ENCODE assay signal across 38 cellular contexts in the genomic region with DNA sequence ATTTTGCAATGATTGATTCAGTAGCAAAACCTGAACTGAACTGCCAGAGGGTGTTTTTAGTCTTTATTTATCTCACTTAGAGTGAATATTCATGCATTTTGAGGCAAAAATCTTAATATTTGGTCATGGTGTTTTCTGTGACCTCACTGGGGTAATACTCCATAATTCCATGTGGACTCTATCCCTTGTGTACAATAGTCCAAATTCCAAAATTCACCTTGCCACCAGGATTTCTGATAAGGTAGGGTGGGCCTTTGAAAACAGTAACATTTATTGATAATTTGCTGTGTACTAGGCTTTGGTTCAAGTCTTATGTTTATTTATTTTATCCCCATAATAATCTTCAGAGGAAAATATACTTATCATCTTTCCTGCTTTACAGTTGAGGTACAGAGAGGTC.
"Had no signal": no experiment of that assay in that cellular context is flagged by ENCODE, and none has a peak within 500 bp of the region (broad histone marks: within the 10 kb centered on the region; RNA-seq: fewer than 3 reads in every experiment).

No MANE protein-coding gene starts in this region.

- ATAC-seq: activated naive CD4-positive, alpha-beta T cell treated with anti-CD3 and anti-CD28 coated beads, Interleukin-2, amount 50 U/mL, for 72 hours; activated naive CD8-positive, alpha-beta T cell treated with anti-CD3 and anti-CD28 coated beads, Interleukin-2, amount 50 U/mL, for 24 hours; activated T-cell treated with anti-CD3 and anti-CD28 coated beads, Interleukin-2, amount 50 U/mL, for 4 hours; activated T-cell treated with anti-CD3 and anti-CD28 coated beads, Interleukin-2, amount 50 U/mL, for 72 hours; activated T-helper 17 cell treated with anti-CD3 and anti-CD28 coated beads, Interleukin-2, amount 50 U/mL, for 72 hours had no signal

- H3K36me3 ChIP-seq: adrenal gland, ascending aorta, brain microvascular endothelial cell, breast epithelium, cardiac muscle cell had no signal

- DNase-seq: activated effector memory CD4-positive, alpha-beta T cell treated with anti-CD3 and anti-CD28 coated beads, Interleukin-2, amount 50 U/mL, for 16 hours; activated effector memory CD4-positive, alpha-beta T cell treated with Interleukin-2 at 50 U/mL for 16 hours; activated gamma-delta T cell; activated gamma-delta T cell treated with Interleukin-2 at 50 U/mL for 16 hours; activated naive CD4-positive, alpha-beta T cell; activated naive CD4-positive, alpha-beta T cell treated with anti-CD3 and anti-CD28 coated beads for 36 hours; activated naive CD4-positive, alpha-beta T cell treated with anti-CD3 and anti-CD28 coated beads, Interleukin-2, amount 10 ng/mL, durations not matched to agents 7 days and 5 days; activated naive CD4-positive, alpha-beta T cell treated with anti-CD3 and anti-CD28 coated beads, Interleukin-2, amount 50 U/mL, for 16 hours; activated naive CD4-positive, alpha-beta T cell treated with Interleukin-2 at 50 U/mL for 16 hours; activated naive CD8-positive, alpha-beta T cell treated with anti-CD3 and anti-CD28 coated beads for 36 hours; activated naive CD8-positive, alpha-beta T cell treated with anti-CD3 and anti-CD28 coated beads, Interleukin-2, amount 10 ng/mL, durations not matched to agents 7 days and 5 days; activated naive CD8-positive, alpha-beta T cell treated with anti-CD3 and anti-CD28 coated beads, Interleukin-2, amount 50 U/mL, for 24 hours; activated T-cell treated with anti-CD3 and anti-CD28 coated beads, Interleukin-2, amount 50 U/mL, for 1 hour; activated T-cell treated with anti-CD3 and anti-CD28 coated beads, Interleukin-2, amount 50 U/mL, for 24 hours; activated T-cell treated with anti-CD3 and anti-CD28 coated beads, Interleukin-2, amount 50 U/mL, for 4 hours; activated T-cell treated with anti-CD3 and anti-CD28 coated beads, Interleukin-2, amount 50 U/mL, for 48 hours; activated T-cell treated with anti-CD3 and anti-CD28 coated beads, Interleukin-2, amount 50 U/mL, for 72 hours; adrenal gland; amniotic stem cell; amygdala; anterior cingulate cortex; aorta; body of pancreas; brain microvascular endothelial cell; caudate nucleus; central memory CD4-positive, alpha-beta T cell; cerebellar nuclear complex had no signal

- H3K9me3 Mint-ChIP-seq: activated naive CD4-positive, alpha-beta T cell treated with anti-CD3 and anti-CD28 coated beads for 36 hours; activated naive CD4-positive, alpha-beta T cell treated with anti-CD3 and anti-CD28 coated beads, Interleukin-2, amount 10 ng/mL, durations not matched to agents 7 days and 5 days; activated naive CD4-positive, alpha-beta T cell treated with anti-CD3 and anti-CD28 coated beads, Interleukin-2, amount 50 U/mL, for 24 hours; activated naive CD4-positive, alpha-beta T cell treated with anti-CD3 and anti-CD28 coated beads, Interleukin-2, amount 50 U/mL, for 72 hours; activated naive CD8-positive, alpha-beta T cell treated with anti-CD3 and anti-CD28 coated beads for 36 hours; activated naive CD8-positive, alpha-beta T cell treated with anti-CD3 and anti-CD28 coated beads, Interleukin-2, amount 10 ng/mL, durations not matched to agents 7 days and 5 days; activated naive CD8-positive, alpha-beta T cell treated with anti-CD3 and anti-CD28 coated beads, Interleukin-2, amount 50 U/mL, for 24 hours; activated T-cell treated with anti-CD3 and anti-CD28 coated beads, Interleukin-2, amount 50 U/mL, for 24 hours; activated T-cell treated with anti-CD3 and anti-CD28 coated beads, Interleukin-2, amount 50 U/mL, for 4 hours; activated T-cell treated with anti-CD3 and anti-CD28 coated beads, Interleukin-2, amount 50 U/mL, for 72 hours; activated T-helper 1 cell treated with anti-CD3 and anti-CD28 coated beads, Interleukin-12 subunit alpha, Interleukin-12 subunit beta, Interleukin-2, Interleukin-4 antibody, amounts not matched to agents 30 ng/mL and 10 ng/mL and 1 ng/mL, durations not matched to agents 14 hours and 24 hours and 36 hours; activated T-helper 17 cell treated with anti-CD3 and anti-CD28 coated beads, Interleukin-2, amount 50 U/mL, for 72 hours; activated T-helper 2 cell treated with anti-CD3 and anti-CD28 coated beads, Interferon-gamma antibody, Interleukin-2, Interleukin-4, amounts not matched to agents 10 μg/mL and 5 μg/mL and 100 μg/mL, durations not matched to agents 14 hours and 24 hours and 36 hours; central memory CD8-positive, alpha-beta T cell had no signal

- H3K27ac Mint-ChIP-seq: activated naive CD4-positive, alpha-beta T cell treated with anti-CD3 and anti-CD28 coated beads for 36 hours; activated naive CD4-positive, alpha-beta T cell treated with anti-CD3 and anti-CD28 coated beads, Interleukin-2, amount 10 ng/mL, durations not matched to agents 7 days and 5 days; activated naive CD4-positive, alpha-beta T cell treated with anti-CD3 and anti-CD28 coated beads, Interleukin-2, amount 50 U/mL, for 24 hours; activated naive CD4-positive, alpha-beta T cell treated with anti-CD3 and anti-CD28 coated beads, Interleukin-2, amount 50 U/mL, for 72 hours; activated naive CD8-positive, alpha-beta T cell; activated naive CD8-positive, alpha-beta T cell treated with anti-CD3 and anti-CD28 coated beads for 36 hours; activated naive CD8-positive, alpha-beta T cell treated with anti-CD3 and anti-CD28 coated beads, Interleukin-2, amount 10 ng/mL, durations not matched to agents 7 days and 5 days; activated naive CD8-positive, alpha-beta T cell treated with anti-CD3 and anti-CD28 coated beads, Interleukin-2, amount 50 U/mL, for 24 hours; activated T-cell treated with anti-CD3 and anti-CD28 coated beads, Interleukin-2, amount 50 U/mL, for 24 hours; activated T-cell treated with anti-CD3 and anti-CD28 coated beads, Interleukin-2, amount 50 U/mL, for 72 hours; activated T-helper 1 cell treated with anti-CD3 and anti-CD28 coated beads, Interleukin-12 subunit alpha, Interleukin-12 subunit beta, Interleukin-2, Interleukin-4 antibody, amounts not matched to agents 30 ng/mL and 10 ng/mL and 1 ng/mL, durations not matched to agents 14 hours and 24 hours and 36 hours; activated T-helper 17 cell treated with anti-CD3 and anti-CD28 coated beads, Interleukin-2, amount 50 U/mL, for 72 hours; activated T-helper 2 cell treated with anti-CD3 and anti-CD28 coated beads, Interferon-gamma antibody, Interleukin-2, Interleukin-4, amounts not matched to agents 10 μg/mL and 5 μg/mL and 100 μg/mL, durations not matched to agents 14 hours and 24 hours and 36 hours; brain had no signal

- H3K4me3 ChIP-seq: adrenal gland, ascending aorta, body of pancreas, breast epithelium, cardiac muscle cell had no signal

- H3K4me3 Mint-ChIP-seq: activated naive CD4-positive, alpha-beta T cell treated with anti-CD3 and anti-CD28 coated beads for 36 hours; activated naive CD4-positive, alpha-beta T cell treated with anti-CD3 and anti-CD28 coated beads, Interleukin-2, amount 10 ng/mL, durations not matched to agents 7 days and 5 days; activated naive CD4-positive, alpha-beta T cell treated with anti-CD3 and anti-CD28 coated beads, Interleukin-2, amount 50 U/mL, for 24 hours; activated naive CD8-positive, alpha-beta T cell; activated naive CD8-positive, alpha-beta T cell treated with anti-CD3 and anti-CD28 coated beads for 36 hours; activated naive CD8-positive, alpha-beta T cell treated with anti-CD3 and anti-CD28 coated beads, Interleukin-2, amount 10 ng/mL, durations not matched to agents 7 days and 5 days; activated naive CD8-positive, alpha-beta T cell treated with anti-CD3 and anti-CD28 coated beads, Interleukin-2, amount 50 U/mL, for 24 hours; activated T-cell treated with anti-CD3 and anti-CD28 coated beads, Interleukin-2, amount 50 U/mL, for 24 hours; activated T-cell treated with anti-CD3 and anti-CD28 coated beads, Interleukin-2, amount 50 U/mL, for 4 hours; activated T-cell treated with anti-CD3 and anti-CD28 coated beads, Interleukin-2, amount 50 U/mL, for 72 hours; activated T-helper 1 cell treated with anti-CD3 and anti-CD28 coated beads, Interleukin-12 subunit alpha, Interleukin-12 subunit beta, Interleukin-2, Interleukin-4 antibody, amounts not matched to agents 30 ng/mL and 10 ng/mL and 1 ng/mL, durations not matched to agents 14 hours and 24 hours and 36 hours; activated T-helper 17 cell treated with anti-CD3 and anti-CD28 coated beads, Interleukin-2, amount 50 U/mL, for 72 hours; brain; central memory CD8-positive, alpha-beta T cell had no signal

- H3K27me3 ChIP-seq: adrenal gland, ascending aorta, body of pancreas, brain microvascular endothelial cell, breast epithelium, cardiac muscle cell had no signal

- H3K27me3 Mint-ChIP-seq: activated naive CD4-positive, alpha-beta T cell treated with anti-CD3 and anti-CD28 coated beads, Interleukin-2, amount 10 ng/mL, durations not matched to agents 7 days and 5 days; brain had no signal

- H3K36me3 Mint-ChIP-seq: activated naive CD4-positive, alpha-beta T cell treated with anti-CD3 and anti-CD28 coated beads, Interleukin-2, amount 10 ng/mL, durations not matched to agents 7 days and 5 days; activated naive CD4-positive, alpha-beta T cell treated with anti-CD3 and anti-CD28 coated beads, Interleukin-2, amount 50 U/mL, for 72 hours; activated naive CD8-positive, alpha-beta T cell; activated naive CD8-positive, alpha-beta T cell treated with anti-CD3 and anti-CD28 coated beads for 36 hours; activated naive CD8-positive, alpha-beta T cell treated with anti-CD3 and anti-CD28 coated beads, Interleukin-2, amount 10 ng/mL, durations not matched to agents 7 days and 5 days had no signal

- H3K27ac ChIP-seq: adrenal gland, ascending aorta, brain microvascular endothelial cell, breast epithelium, cardiac muscle cell had no signal

- H3K4me1 Mint-ChIP-seq: activated naive CD4-positive, alpha-beta T cell treated with anti-CD3 and anti-CD28 coated beads, Interleukin-2, amount 10 ng/mL, durations not matched to agents 7 days and 5 days; activated naive CD4-positive, alpha-beta T cell treated with anti-CD3 and anti-CD28 coated beads, Interleukin-2, amount 50 U/mL, for 24 hours; activated naive CD8-positive, alpha-beta T cell treated with anti-CD3 and anti-CD28 coated beads for 36 hours; activated naive CD8-positive, alpha-beta T cell treated with anti-CD3 and anti-CD28 coated beads, Interleukin-2, amount 10 ng/mL, durations not matched to agents 7 days and 5 days; activated naive CD8-positive, alpha-beta T cell treated with anti-CD3 and anti-CD28 coated beads, Interleukin-2, amount 50 U/mL, for 24 hours; activated T-helper 17 cell treated with anti-CD3 and anti-CD28 coated beads, Interleukin-2, amount 50 U/mL, for 72 hours; central memory CD8-positive, alpha-beta T cell had no signal

- H3K9me3 ChIP-seq: adrenal gland, ascending aorta, body of pancreas, breast epithelium had no signal

- H3K4me1 ChIP-seq: adrenal gland, breast epithelium had no signal
